In the genomic region with DNA sequence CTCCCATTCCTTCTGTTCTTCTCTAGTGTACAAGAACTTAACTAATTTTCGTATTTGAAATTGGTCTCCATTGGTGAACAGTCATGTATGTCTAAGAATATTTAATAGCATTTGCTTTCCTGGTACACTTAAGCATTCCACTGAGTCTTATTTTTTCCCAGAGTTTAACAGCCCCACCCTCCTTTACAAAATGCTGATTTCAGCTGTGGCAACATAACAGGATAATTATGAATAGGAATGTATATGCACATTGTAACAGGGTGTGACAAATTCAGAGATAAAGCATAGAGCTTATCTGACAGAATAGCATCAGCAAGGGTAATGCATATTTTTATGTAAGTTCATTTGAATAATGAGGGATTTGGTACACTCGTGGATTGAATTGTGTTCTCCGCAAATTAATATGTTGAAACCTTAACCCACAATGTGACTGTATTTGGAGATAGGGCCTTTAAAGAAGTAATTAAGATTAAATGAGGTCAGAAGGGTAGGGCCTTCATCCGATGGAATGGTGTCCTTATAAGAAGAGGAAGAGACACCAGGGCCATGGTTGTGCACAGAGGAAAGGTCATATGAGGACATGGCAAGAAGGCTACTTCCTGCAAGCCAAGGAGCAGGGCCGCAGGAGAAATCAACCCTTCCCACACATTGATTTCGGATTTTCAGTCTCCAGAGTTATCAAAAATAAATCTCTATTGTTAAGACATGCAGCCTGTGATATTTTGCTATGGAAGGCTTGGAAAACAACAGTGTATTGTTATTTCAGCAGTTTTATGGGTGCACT, we compare ENCODE assay signal across 29 cellular contexts.
DNase-seq lines count a peak whose midpoint lies in the region; ATAC-seq, FAIRE-seq and TF ChIP-seq lines count a peak whose summit lies in the region.
"Had no signal": no experiment of that assay in that cellular context is flagged by ENCODE, and none has a peak within 500 bp of the region (broad histone marks: within the 10 kb centered on the region; RNA-seq: fewer than 3 reads in every experiment).

No MANE protein-coding gene starts in this region.

- in situ Hi-C loops in mammary epithelial cell (cut with MboI; ENCODE audit: low sequenced_read_pairs in 2 of 2) = no loop called here

- no peak overlapping the region for H3K18ac ChIP-seq in H9 (ENCODE audit: insufficient read length, low read depth, low read length)

- FAIRE-seq in keratinocyte (lab: Jason Lieb, UNC) = peak; percentile 26
- FAIRE-seq: HTR-8/SVneo, TTC549 had no signal

- H3K9me3 Mint-ChIP-seq in Calu3 (ENCODE audit: low read depth, unreplicated experiment) (no peaks in the 10 kb centered on the region), H9 (no peaks in the 10 kb centered on the region)
- peaks cover 0 to 5% (median 2%) of the 10 kb centered on the region in 11 donors for H3K9me3 Mint-ChIP-seq in naive thymus-derived CD4-positive, alpha-beta T cell
- H3K9me3 Mint-ChIP-seq: endodermal cell, GM23338 had no signal

- H2BK12ac ChIP-seq in H9 (ENCODE audit: insufficient read length, low read depth, low read length) = no peak overlapping the region

- no peak overlapping the region for H3K4me2 ChIP-seq in OCI-LY1 (ENCODE audit: low read length)
- peak overlapping the region; percentile 45 for H3K4me2 ChIP-seq in mammary epithelial cell (ENCODE audit: insufficient read depth, low read depth, low read length)
- peak overlapping the region; percentile 65 for H3K4me2 ChIP-seq in keratinocyte (ENCODE audit: control insufficient read depth, extremely low read depth, insufficient read depth, low read depth, low read length)
- H3K4me2 ChIP-seq in H9 (ENCODE audit: insufficient read depth, insufficient read length, low read length) = no peak overlapping the region
- H3K4me2 ChIP-seq: GM23338 had no signal

- H3K27me3 ChIP-seq in OCI-LY1 (ENCODE audit: insufficient read depth, low read length) = no peaks in the 10 kb centered on the region
- H3K27me3 ChIP-seq in mammary epithelial cell (ENCODE audit: insufficient read depth, low read length) = no peaks in the 10 kb centered on the region
- H3K27me3 ChIP-seq in keratinocyte (ENCODE audit: control insufficient read depth, extremely low read depth, insufficient read depth, low read length) = no peaks in the 10 kb centered on the region
- no peaks in the 10 kb centered on the region for H3K27me3 ChIP-seq in psoas muscle (ENCODE audit: insufficient read depth in 3 of 3, low read length in 2 of 3)
- H3K27me3 ChIP-seq in H9 (ENCODE audit: insufficient read depth, low read length) = no peaks in the 10 kb centered on the region
- no peaks in the 10 kb centered on the region for H3K27me3 ChIP-seq in naive thymus-derived CD4-positive, alpha-beta T cell (ENCODE audit: control insufficient read depth in 2 of 2, insufficient read depth in 2 of 2, low read length in 2 of 2)
- H3K27me3 ChIP-seq: BE2C, Peyer's patch, SJSA1, tibial artery had no signal

- H3T11ph ChIP-seq in H9 (ENCODE audit: low read length) = no peak overlapping the region

- peaks cover 52% of the 10 kb centered on the region for H3K4me1 Mint-ChIP-seq in Calu3 (ENCODE audit: low read depth, unreplicated experiment)
- H3K4me1 Mint-ChIP-seq in H9 = no peaks in the 10 kb centered on the region
- H3K4me1 Mint-ChIP-seq in naive thymus-derived CD4-positive, alpha-beta T cell = no peaks in the 10 kb centered on the region
- H3K4me1 Mint-ChIP-seq: GM23338, memory B cell had no signal

- no peak overlapping the region for H3K23ac ChIP-seq in H9 (ENCODE audit: insufficient read length, low read depth, low read length)

- H3K14ac ChIP-seq in H9 (ENCODE audit: insufficient read depth, low read length) = no peak overlapping the region

- no peaks in the 10 kb centered on the region for H3K9me3 ChIP-seq in OCI-LY1 (ENCODE audit: low read length)
- no peaks in the 10 kb centered on the region for H3K9me3 ChIP-seq in mammary epithelial cell (replicated peaks; ENCODE audit: insufficient read depth, low read length)
- no peaks in the 10 kb centered on the region for H3K9me3 ChIP-seq in keratinocyte (ENCODE audit: control insufficient read depth, low read depth, low read length)
- no peaks in the 10 kb centered on the region for H3K9me3 ChIP-seq in psoas muscle
- H3K9me3 ChIP-seq in H9 (ENCODE audit: control insufficient read depth, low read depth, low read length) = no peaks in the 10 kb centered on the region
- no peaks in the 10 kb centered on the region for H3K9me3 ChIP-seq in naive thymus-derived CD4-positive, alpha-beta T cell (ENCODE audit: control insufficient read depth in 2 of 3, low read length in 3 of 3)
- H3K9me3 ChIP-seq: BE2C, Peyer's patch, SJSA1, tibial artery had no signal

- H3K4me1 ChIP-seq in OCI-LY1 (ENCODE audit: insufficient read depth, low read length, severe bottlenecking) (peaks cover 59% of the 10 kb centered on the region), mammary epithelial cell (ENCODE audit: insufficient read depth, low read length) (peaks cover 33% of the 10 kb centered on the region), keratinocyte (ENCODE audit: control insufficient read depth, extremely low read depth, insufficient read depth, low read length) (peaks cover 38% of the 10 kb centered on the region), psoas muscle (no peaks in the 10 kb centered on the region), H9 (ENCODE audit: insufficient read depth, low read length) (no peaks in the 10 kb centered on the region)
- H3K4me1 ChIP-seq in naive thymus-derived CD4-positive, alpha-beta T cell (ENCODE audit: control insufficient read depth in 2 of 2, insufficient read depth in 2 of 2, low read length in 2 of 2) = no peaks in the 10 kb centered on the region
- H3K4me1 ChIP-seq: BE2C, parathyroid adenoma, Peyer's patch, SJSA1 had no signal

- WGBS in mammary epithelial cell (ENCODE audit: low coverage, missing lambda C conversion rate) = 75% methylated on average over 6 of the region's 6 CpGs
- WGBS in psoas muscle, 3 donors = 70 to 71% (median 71%) methylated on average over 6 of the region's 6 CpGs
- no CpG with 5 or more reads among the region's 6 CpGs for WGBS in H9 (ENCODE audit: extremely low coverage, insufficient read length, low lambda C conversion rate)

- no peak overlapping the region for H3K9ac ChIP-seq in OCI-LY1 (ENCODE audit: low read length)
- no peak overlapping the region for H3K9ac ChIP-seq in mammary epithelial cell (ENCODE audit: insufficient read depth, low read length)
- H3K9ac ChIP-seq in keratinocyte (ENCODE audit: control insufficient read depth, extremely low read depth, insufficient read depth, low read length) = peak overlapping the region; percentile 13
- H3K9ac ChIP-seq in H9 (ENCODE audit: extremely low read depth, insufficient read length, low read length) = no peak overlapping the region
- H3K9ac ChIP-seq: parathyroid adenoma had no signal

- intact Hi-C loops in Calu3 (cut with micrococcal nuclease; ENCODE audit: unreplicated experiment) (loop anchor here (5.0 kb wide), 1 partner anchor 81 kb away; no protein-coding TSS in a partner anchor), mammary epithelial cell (cut with micrococcal nuclease) (loop anchor here (5.0 kb wide), 1 partner anchor 84 kb away; no protein-coding TSS in a partner anchor), psoas muscle (cut with DNase I) (no loop called here)
- intact Hi-C loops in naive thymus-derived CD4-positive, alpha-beta T cell (cut with micrococcal nuclease) = no loop called here

- H3K79me2 ChIP-seq in OCI-LY1 (ENCODE audit: insufficient read depth, low read length) = no peaks in the 10 kb centered on the region
- no peaks in the 10 kb centered on the region for H3K79me2 ChIP-seq in mammary epithelial cell (ENCODE audit: insufficient read depth, low read length)
- no peaks in the 10 kb centered on the region for H3K79me2 ChIP-seq in keratinocyte (ENCODE audit: control insufficient read depth, insufficient read depth, low read length)
- no peaks in the 10 kb centered on the region for H3K79me2 ChIP-seq in H9 (ENCODE audit: insufficient read depth, low read length)
- H3K79me2 ChIP-seq: parathyroid adenoma had no signal

- no peak overlapping the region for H2AK5ac ChIP-seq in H9 (ENCODE audit: insufficient read length, low read length)

- no peaks in the 10 kb centered on the region for H3K36me3 ChIP-seq in OCI-LY1 (ENCODE audit: insufficient read depth, low read length)
- no peaks in the 10 kb centered on the region for H3K36me3 ChIP-seq in mammary epithelial cell (ENCODE audit: insufficient read depth, low read length)
- no peaks in the 10 kb centered on the region for H3K36me3 ChIP-seq in keratinocyte (ENCODE audit: control insufficient read depth in 2 of 2, extremely low read depth in 1 of 2, insufficient read depth in 2 of 2, low read length in 2 of 2)
- H3K36me3 ChIP-seq in psoas muscle (ENCODE audit: insufficient read depth in 1 of 2, low read depth in 1 of 2) = no peaks in the 10 kb centered on the region
- H3K36me3 ChIP-seq in naive thymus-derived CD4-positive, alpha-beta T cell (ENCODE audit: control insufficient read depth in 2 of 3, insufficient read depth in 3 of 3, low read length in 3 of 3) = no peaks in the 10 kb centered on the region
- H3K36me3 ChIP-seq: BE2C, Peyer's patch, SJSA1, tibial artery had no signal

- no peak for TF ChIP-seq CTCF in Calu3 (IDR thresholded peaks at IDR 0.05; ENCODE audit: unreplicated experiment)
- TF ChIP-seq CTCF in OCI-LY1 (IDR thresholded peaks at IDR 0.05; ENCODE audit: low read length) = no peak
- no peak for TF ChIP-seq CTCF in mammary epithelial cell (conservative IDR thresholded peaks at IDR 0.05 in 1 of 2, IDR thresholded peaks at IDR 0.05 in 1 of 2; ENCODE audit: extremely low read depth in 1 of 2, insufficient read depth in 1 of 2, low read depth in 1 of 2, low read length in 2 of 2)
- no peak for TF ChIP-seq CTCF in keratinocyte (optimal IDR thresholded peaks at IDR 0.05 in 1 of 3, IDR thresholded peaks at IDR 0.05 in 1 of 3, conservative IDR thresholded peaks at IDR 0.05 in 1 of 3; ENCODE audit: extremely low read depth in 1 of 3, insufficient read depth in 2 of 3, low read length in 3 of 3)
- no peak for TF ChIP-seq CTCF in psoas muscle (IDR thresholded peaks at IDR 0.05)
- TF ChIP-seq CTCF in H9 (conservative IDR thresholded peaks at IDR 0.05) = no peak

- H4K20me1 ChIP-seq in OCI-LY1 (ENCODE audit: insufficient read depth, low read length) (no peaks in the 10 kb centered on the region), mammary epithelial cell (ENCODE audit: insufficient read depth, low read length) (no peaks in the 10 kb centered on the region), keratinocyte (ENCODE audit: control insufficient read depth, extremely low read depth, insufficient read depth, low read length) (no peaks in the 10 kb centered on the region), H9 (ENCODE audit: control insufficient read depth, insufficient read depth, insufficient read length) (no peaks in the 10 kb centered on the region)

- H3F3A ChIP-seq in OCI-LY1 (ENCODE audit: insufficient read depth, low read length) = no peaks in the 10 kb centered on the region

- no peak overlapping the region for H2BK15ac ChIP-seq in H9 (ENCODE audit: low read depth, low read length)

- H3K79me1 ChIP-seq in H9 (ENCODE audit: insufficient read depth, low read depth, low read length, poor library complexity, severe bottlenecking) = no peaks in the 10 kb centered on the region

- ATAC-seq in HG03039 (IDR thresholded peaks at IDR 0.05; ENCODE audit: unreplicated experiment) (no peak), psoas muscle (no peak)
- ATAC-seq in naive thymus-derived CD4-positive, alpha-beta T cell = no peak
- ATAC-seq: activated T-cell treated with anti-CD3 and anti-CD28 coated beads, Interleukin-2, amount 50 U/mL, for 72 hours; CD8-positive, alpha-beta T cell; GM23338; left lobe of liver; right cardiac atrium had no signal

- CTCF ChIA-PET in Calu3 (lab: Charles Lee) (interaction anchor here (0.5 to 0.6 kb wide), 2 partner anchors 31 to 84 kb away, joined by 3 to 4 read pairs; no protein-coding TSS in a partner anchor), mammary epithelial cell (lab: Charles Lee; ENCODE audit: low non-redundant PET) (no interaction called here)
- CTCF ChIA-PET in naive thymus-derived CD4-positive, alpha-beta T cell (lab: Charles Lee) = no interaction called here

- H3K36me3 Mint-ChIP-seq in Calu3 (ENCODE audit: insufficient read depth, unreplicated experiment) (peaks cover 19% of the 10 kb centered on the region), H9 (ENCODE audit: insufficient read depth in 1 of 3, low read depth in 3 of 3) (no peaks in the 10 kb centered on the region)
- no peaks in the 10 kb centered on the region for H3K36me3 Mint-ChIP-seq in naive thymus-derived CD4-positive, alpha-beta T cell
- H3K36me3 Mint-ChIP-seq: CD8-positive, alpha-beta T cell; memory B cell had no signal

- no peak overlapping the region for H3K4me3 ChIP-seq in OCI-LY1 (ENCODE audit: low read depth, low read length, poor library complexity, severe bottlenecking)
- no peak overlapping the region for H3K4me3 ChIP-seq in mammary epithelial cell (replicated peaks in 1 of 3; ENCODE audit: insufficient read depth in 1 of 3, low read depth in 2 of 3, low read length in 3 of 3)
- peak overlapping the region in 1 of 3 experiments; percentile 16 for H3K4me3 ChIP-seq in keratinocyte (ENCODE audit: control insufficient read depth in 2 of 3, extremely low read depth in 1 of 3, insufficient read depth in 2 of 3, low read depth in 1 of 3, low read length in 3 of 3)
- H3K4me3 ChIP-seq in psoas muscle = no peak overlapping the region
- no peak overlapping the region for H3K4me3 ChIP-seq in naive thymus-derived CD4-positive, alpha-beta T cell (ENCODE audit: low read length)
- H3K4me3 ChIP-seq: GM23338, Peyer's patch, SJSA1, tibial artery had no signal

- no peak overlapping the region for H2BK120ac ChIP-seq in H9 (ENCODE audit: low read depth, low read length, poor library complexity, severe bottlenecking)

- no peak overlapping the region for H3K4ac ChIP-seq in H9 (ENCODE audit: low read depth, low read length)

- no peak overlapping the region for H4K91ac ChIP-seq in H9 (ENCODE audit: insufficient read length, low read depth, low read length)

- no peak overlapping the region for H3K56ac ChIP-seq in H9 (ENCODE audit: insufficient read length, low read depth, low read length)

- no peak overlapping the region for H2BK20ac ChIP-seq in H9 (ENCODE audit: low read depth, low read length, poor library complexity, severe bottlenecking)

- no peak overlapping the region for H4K8ac ChIP-seq in H9 (replicated peaks; ENCODE audit: insufficient read length, low read depth, low read length)

- no peak overlapping the region for H4K5ac ChIP-seq in H9 (ENCODE audit: insufficient read length, low read depth, low read length)

- POLR2A ChIA-PET in naive thymus-derived CD4-positive, alpha-beta T cell (lab: Charles Lee) = no interaction called here

- no peaks in the 10 kb centered on the region for H3K9me2 ChIP-seq in OCI-LY1 (ENCODE audit: low read depth, low read length)

- H3K4me3 Mint-ChIP-seq in Calu3 (ENCODE audit: low read depth, unreplicated experiment) (peak overlapping the region; percentile 28), H9 (no peak overlapping the region)
- H3K4me3 Mint-ChIP-seq in naive thymus-derived CD4-positive, alpha-beta T cell = no peak overlapping the region
- H3K4me3 Mint-ChIP-seq: activated T-cell treated with anti-CD3 and anti-CD28 coated beads, Interleukin-2, amount 50 U/mL, for 72 hours; CD8-positive, alpha-beta T cell; endodermal cell; GM23338; memory B cell had no signal

- H3K9me1 ChIP-seq in keratinocyte (ENCODE audit: control insufficient read depth, extremely low read depth, insufficient read depth, low read length) = no peaks in the 10 kb centered on the region

- no peak overlapping the region for H2AFZ ChIP-seq in OCI-LY1 (ENCODE audit: low read length)
- no peak overlapping the region for H2AFZ ChIP-seq in mammary epithelial cell (ENCODE audit: low read depth, low read length)
- H2AFZ ChIP-seq in keratinocyte (ENCODE audit: control insufficient read depth, low read length) = no peak overlapping the region
- no peak overlapping the region for H2AFZ ChIP-seq in H9 (ENCODE audit: low read length)
- H2AFZ ChIP-seq: GM23338, parathyroid adenoma had no signal

- DNase-seq in Calu3 (peak; percentile 16), mammary epithelial cell (no peak), keratinocyte (ENCODE audit: low read depth, low spot score) (no peak), psoas muscle (no peak), H9 (no peak)
- no peak for DNase-seq in naive thymus-derived CD4-positive, alpha-beta T cell
- DNase-seq: ACHN; activated CD4-positive, alpha-beta T cell treated with anti-CD3 and anti-CD28 coated beads, Interleukin-2, amount 50 U/mL, for 4 hours; activated CD4-positive, CD25-positive, alpha-beta regulatory T cell; activated T-cell treated with anti-CD3 and anti-CD28 coated beads, Interleukin-2, amount 50 U/mL, for 72 hours; BE2C; CD8-positive, alpha-beta T cell; DMS 273 treated with DMSO at 0.1 percent for 48 hours; endodermal cell; NCI-H1417; NCI-H2029; NCI-H526 treated with DMSO at 0.1 percent for 48 hours; Peyer's patch; right cardiac atrium; tibial artery had no signal

- H3K27me3 Mint-ChIP-seq in Calu3 (ENCODE audit: unreplicated experiment) = no peaks in the 10 kb centered on the region
- H3K27me3 Mint-ChIP-seq in H9 (ENCODE audit: low read depth) = no peaks in the 10 kb centered on the region
- H3K27me3 Mint-ChIP-seq in naive thymus-derived CD4-positive, alpha-beta T cell = no peaks in the 10 kb centered on the region
- H3K27me3 Mint-ChIP-seq: memory B cell had no signal

- dilution Hi-C loops in mammary epithelial cell (cut with HindIII; ENCODE audit: low sequenced_read_pairs) (no loop called here), keratinocyte (cut with MboI; ENCODE audit: extremely low pct_ligation_motif_present, low sequenced_read_pairs) (no loop called here)

- H3K27ac Mint-ChIP-seq in Calu3 (ENCODE audit: unreplicated experiment) (peak overlapping the region; percentile 97), H9 (no peak overlapping the region)
- H3K27ac Mint-ChIP-seq in naive thymus-derived CD4-positive, alpha-beta T cell = no peak overlapping the region
- H3K27ac Mint-ChIP-seq: activated T-cell treated with anti-CD3 and anti-CD28 coated beads, Interleukin-2, amount 50 U/mL, for 72 hours; CD8-positive, alpha-beta T cell; endodermal cell; GM23338; memory B cell had no signal

- no peak overlapping the region for H2BK5ac ChIP-seq in H9 (ENCODE audit: insufficient read length, low read length)

- H3K23me2 ChIP-seq in H9 (ENCODE audit: insufficient read length, low read depth, low read length, poor library complexity, severe bottlenecking) = no peaks in the 10 kb centered on the region

- H3K27ac ChIP-seq in OCI-LY1 (ENCODE audit: low read depth, low read length, poor library complexity, severe bottlenecking) = peak overlapping the region; percentile 67
- peak overlapping the region; percentile 93 for H3K27ac ChIP-seq in mammary epithelial cell (ENCODE audit: insufficient read depth, low read depth, low read length)
- peak overlapping the region; percentile 93 for H3K27ac ChIP-seq in keratinocyte (ENCODE audit: control insufficient read depth, insufficient read depth, low read length)
- H3K27ac ChIP-seq in psoas muscle = no peak overlapping the region
- no peak overlapping the region for H3K27ac ChIP-seq in H9 (ENCODE audit: insufficient read length, low read depth, low read length)
- H3K27ac ChIP-seq in naive thymus-derived CD4-positive, alpha-beta T cell (ENCODE audit: low read depth, low read length) = no peak overlapping the region
- H3K27ac ChIP-seq: parathyroid adenoma, Peyer's patch, SJSA1, tibial artery had no signal

- BruUV-seq in Calu3 (replicated peaks; lab: Mats Ljungman, UMichigan) = no TSS peak
- TSS peak; percentile 15 for BruUV-seq in mammary epithelial cell (replicated peaks; lab: Mats Ljungman, UMichigan)

Comparison
In these comparisons a context has a peak if more than half of its experiments do, and no peak if none do; other contexts are left out.
1. H3K27ac ChIP-seq: peak in OCI-LY1 (single experiment), mammary epithelial cell (single experiment) and keratinocyte (single experiment); none in psoas muscle (single experiment), H9 (single experiment) and naive thymus-derived CD4-positive, alpha-beta T cell (single experiment).
2. H3K4me2 ChIP-seq: peak in mammary epithelial cell (single experiment) and keratinocyte (single experiment); none in OCI-LY1 (single experiment) and H9 (single experiment).
3. intact Hi-C loops: an anchor here in Calu3 (5.0 kb wide) and mammary epithelial cell (5.0 kb wide); none called in psoas muscle and naive thymus-derived CD4-positive, alpha-beta T cell.